Comparison of ENCODE assay signal across 19 cellular contexts in the genomic region with DNA sequence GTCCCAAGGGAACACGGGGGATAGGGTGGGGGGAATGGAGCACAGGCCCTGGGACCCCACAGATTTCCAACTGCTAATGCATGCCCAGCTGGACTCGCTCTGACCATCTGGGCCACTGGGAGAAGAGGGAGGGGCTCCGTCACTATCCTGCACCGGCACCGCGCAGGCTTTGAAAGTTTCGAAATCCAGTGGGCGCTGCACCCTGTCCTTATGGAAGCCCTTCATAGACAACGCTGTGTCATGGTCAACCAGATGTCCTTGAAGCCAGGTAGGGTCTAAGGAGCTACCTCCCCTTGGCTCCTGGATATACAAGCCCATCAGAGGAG. TPM values are rescaled to one million over a fixed set of nuclear protein-coding genes. Genes with fewer than 3 reads are reported as not detected.
DNase-seq lines count a peak whose midpoint lies in the region; ATAC-seq, FAIRE-seq and TF ChIP-seq lines count a peak whose summit lies in the region.
"Had no signal": no experiment of that assay in that cellular context is flagged by ENCODE, and none has a peak within 500 bp of the region (broad histone marks: within the 10 kb centered on the region; RNA-seq: fewer than 3 reads in every experiment).

No MANE protein-coding gene starts in this region.

- peaks cover 44% of the 10 kb centered on the region for H3K4me1 Mint-ChIP-seq in glutamatergic neuron (ENCODE audit: low read depth, unreplicated experiment)
- peaks cover 12% of the 10 kb centered on the region for H3K4me1 Mint-ChIP-seq in stimulated activated effector memory CD8-positive, alpha-beta T cell treated with anti-CD3 and anti-CD28 coated beads, Interleukin-12 subunit alpha, Interleukin-12 subunit beta, amount 100 ng/mL, for 72 hours

- intact Hi-C loops in HepG2 (cut with micrococcal nuclease; ENCODE audit: unreplicated experiment) (no loop called here), right lobe of liver (cut with DNase I) (loop anchor here in 1 of 2 donors (10.0 kb wide), 1 partner anchor 86 kb away; no protein-coding TSS in a partner anchor), prostate gland (cut with DNase I) (no loop called here)

- TF ChIP-seq CTCF in HepG2 (CRISPR knock-in tag; IDR thresholded peaks at IDR 0.05), result no peak
- no peak for TF ChIP-seq CTCF in right lobe of liver (IDR thresholded peaks at IDR 0.05)
- no peak for TF ChIP-seq CTCF in glutamatergic neuron (IDR thresholded peaks at IDR 0.05; ENCODE audit: partially characterized antibody, unreplicated experiment)
- TF ChIP-seq CTCF in prostate gland (IDR thresholded peaks at IDR 0.05), result no peak

- BruUV-seq in HepG2 (replicated peaks; lab: Mats Ljungman, UMichigan), result no TSS peak

- no peak overlapping the region for H3K9ac ChIP-seq in HepG2 (ENCODE audit: insufficient read depth, low read depth, low read length)
- H3K9ac ChIP-seq: BLaER1 had no signal

- H3K9me3 ChIP-seq in HepG2 (ENCODE audit: low read length) (no peaks in the 10 kb centered on the region), right lobe of liver (no peaks in the 10 kb centered on the region), prostate gland (no peaks in the 10 kb centered on the region)
- H3K9me3 ChIP-seq: BLaER1 had no signal

- H3K4me3 ChIP-seq in HepG2 (replicated peaks in 1 of 3; ENCODE audit: insufficient read depth in 1 of 3, low read depth in 2 of 3, low read length in 3 of 3) (no peak overlapping the region), right lobe of liver (no peak overlapping the region), prostate gland (no peak overlapping the region)
- H3K4me3 ChIP-seq: BLaER1 had no signal

- no peak overlapping the region for H2AFZ ChIP-seq in HepG2 (ENCODE audit: low read length)

- peak overlapping the region; percentile 40 for H3K27ac Mint-ChIP-seq in glutamatergic neuron (ENCODE audit: unreplicated experiment)
- H3K27ac Mint-ChIP-seq in stimulated activated effector memory CD8-positive, alpha-beta T cell treated with anti-CD3 and anti-CD28 coated beads, Interleukin-12 subunit alpha, Interleukin-12 subunit beta, amount 100 ng/mL, for 72 hours, result no peak overlapping the region
- H3K27ac Mint-ChIP-seq: CD4-positive, alpha-beta T cell; HFFc6 had no signal

- H3K27me3 ChIP-seq in HepG2 (ENCODE audit: control insufficient read depth in 1 of 2, insufficient read depth in 2 of 2, low read length in 2 of 2), result peaks cover 0 to 1% of the 10 kb centered on the region in 2 experiments; a peak in 2 of 5 replicates
- H3K27me3 ChIP-seq in right lobe of liver, result no peaks in the 10 kb centered on the region
- no peaks in the 10 kb centered on the region for H3K27me3 ChIP-seq in prostate gland (replicated peaks; ENCODE audit: insufficient read depth)
- H3K27me3 ChIP-seq: BLaER1 had no signal

- peaks cover 17% of the 10 kb centered on the region for H3K9me3 Mint-ChIP-seq in glutamatergic neuron (ENCODE audit: unreplicated experiment)
- H3K9me3 Mint-ChIP-seq in stimulated activated effector memory CD8-positive, alpha-beta T cell treated with anti-CD3 and anti-CD28 coated beads, Interleukin-12 subunit alpha, Interleukin-12 subunit beta, amount 100 ng/mL, for 72 hours, result no peaks in the 10 kb centered on the region
- H3K9me3 Mint-ChIP-seq: CD4-positive, alpha-beta T cell; HFFc6 had no signal

- no peaks in the 10 kb centered on the region for H3K36me3 ChIP-seq in HepG2 (replicated peaks in 1 of 2; ENCODE audit: control insufficient read depth in 1 of 2, insufficient read depth in 2 of 2, low read length in 2 of 2)
- no peaks in the 10 kb centered on the region for H3K36me3 ChIP-seq in right lobe of liver
- H3K36me3 ChIP-seq in prostate gland, result no peaks in the 10 kb centered on the region
- H3K36me3 ChIP-seq: BLaER1 had no signal

- WGBS in HepG2 (ENCODE audit: low lambda C conversion rate), result 33% methylated on average over 1 of the region's 9 CpGs
- 86% methylated on average over 4 of the region's 9 CpGs for WGBS in right lobe of liver (ENCODE audit: insufficient coverage, low coverage, low lambda C conversion rate, missing lambda C conversion rate)
- whole genome bisulfite sequencing in prostate gland, result 88% methylated on average over 9 of the region's 9 CpGs

- H3K36me3 Mint-ChIP-seq in glutamatergic neuron (ENCODE audit: unreplicated experiment), result no peaks in the 10 kb centered on the region
- H3K36me3 Mint-ChIP-seq in stimulated activated effector memory CD8-positive, alpha-beta T cell treated with anti-CD3 and anti-CD28 coated beads, Interleukin-12 subunit alpha, Interleukin-12 subunit beta, amount 100 ng/mL, for 72 hours, result no peaks in the 10 kb centered on the region

- H3K4me3 Mint-ChIP-seq in glutamatergic neuron (ENCODE audit: unreplicated experiment), result peak overlapping the region; percentile 18
- no peak overlapping the region for H3K4me3 Mint-ChIP-seq in stimulated activated effector memory CD8-positive, alpha-beta T cell treated with anti-CD3 and anti-CD28 coated beads, Interleukin-12 subunit alpha, Interleukin-12 subunit beta, amount 100 ng/mL, for 72 hours
- H3K4me3 Mint-ChIP-seq: CD4-positive, alpha-beta T cell; HFFc6 had no signal

- H3K27me3 Mint-ChIP-seq in glutamatergic neuron (ENCODE audit: unreplicated experiment), result peaks cover 19% of the 10 kb centered on the region

- TF ChIP-seq EP300 in HepG2 (IDR thresholded peaks at IDR 0.05; ENCODE audit: low read depth in 2 of 2, low read length in 2 of 2) (no peak), HepG2 (CRISPR knock-in tag; IDR thresholded peaks at IDR 0.05; ENCODE audit: borderline replicate concordance) (no peak)

- H3K4me1 ChIP-seq in HepG2 (ENCODE audit: insufficient read depth, low read length), result peaks cover 10% of the 10 kb centered on the region
- H3K4me1 ChIP-seq in right lobe of liver, result peaks cover 0 to 3% (median 0%) of the 10 kb centered on the region in 4 donors
- peaks cover 40% of the 10 kb centered on the region for H3K4me1 ChIP-seq in prostate gland (replicated peaks)

- TF ChIP-seq POLR2A in HepG2 (IDR thresholded peaks at IDR 0.05; ENCODE audit: insufficient read depth in 1 of 2, low read depth in 2 of 2, low read length in 2 of 2) (no peak), right lobe of liver (IDR thresholded peaks at IDR 0.05) (no peak), prostate gland (IDR thresholded peaks at IDR 0.05) (no peak)

- POLR2A ChIA-PET in HepG2 (lab: Yijun Ruan, JAX), result interaction anchor here (0.6 kb wide), 1 partner anchor 96 kb away, joined by 3 read pairs; no protein-coding TSS in a partner anchor

- in situ Hi-C loops in HepG2 (cut with HindIII; ENCODE audit: extremely low pct_ligation_motif_present, low pct_unique_long_range_greater_than_20kb), result no loop called here

- no peak for TF ChIP-seq RAD21 in HepG2 (CRISPR knock-in tag; IDR thresholded peaks at IDR 0.05)

- H4K20me1 ChIP-seq in HepG2 (ENCODE audit: insufficient read depth, low read length), result no peaks in the 10 kb centered on the region
- H4K20me1 ChIP-seq: BLaER1 had no signal

- no peak for FAIRE-seq in HepG2 (lab: Jason Lieb, UNC)
- FAIRE-seq: GM12891 had no signal

- DNase-seq in HepG2 (ENCODE audit: low spot score) (peak; percentile 6), right lobe of liver (no peak), glutamatergic neuron (peak; percentile 49), prostate gland (ENCODE audit: low spot score) (no peak), NCI-H82 (lab: John Stamatoyannopoulos, UW) (no peak)
- DNase-seq in stimulated activated effector memory CD8-positive, alpha-beta T cell treated with anti-CD3 and anti-CD28 coated beads, Interleukin-12 subunit alpha, Interleukin-12 subunit beta, amount 100 ng/mL, for 72 hours (ENCODE audit: low spot score in 2 of 2), result no peak
- DNase-seq: 8988T; AML-193; CD4-positive, alpha-beta T cell; DMS79; HCEC 1CT; HFFc6; KG1 had no signal

- ATAC-seq in HepG2 (peak; percentile 11; the same call in 1 of the 3 replicates), right lobe of liver (no peak), HG03280 (IDR thresholded peaks at IDR 0.05; ENCODE audit: unreplicated experiment) (no peak), GM19467 (IDR thresholded peaks at IDR 0.05; ENCODE audit: unreplicated experiment) (no peak)
- no peak for ATAC-seq in stimulated activated effector memory CD8-positive, alpha-beta T cell treated with anti-CD3 and anti-CD28 coated beads, Interleukin-12 subunit alpha, Interleukin-12 subunit beta, amount 100 ng/mL, for 72 hours

- no peak overlapping the region for H3K4me2 ChIP-seq in HepG2 (ENCODE audit: low read depth, low read length)
- H3K4me2 ChIP-seq: BLaER1 had no signal

- H3K79me2 ChIP-seq in HepG2 (ENCODE audit: insufficient read depth, low read length), result no peaks in the 10 kb centered on the region

- CTCF ChIA-PET in HepG2 (lab: Yijun Ruan, JAX; ENCODE audit: low intra/inter-chr PET ratio, low total read pairs), result no interaction called here

- no peak overlapping the region for H3K27ac ChIP-seq in HepG2 (ENCODE audit: extremely low read length, insufficient read depth, low read length)
- H3K27ac ChIP-seq in right lobe of liver, result no peak overlapping the region
- peak overlapping the region; percentile 81 to 88 for H3K27ac ChIP-seq in prostate gland
- H3K27ac ChIP-seq: BLaER1, HL-60 had no signal

RNA-seq across cellular contexts. Expression of a gene that starts 30.1 kb away (rescaled TPM):
- total RNA-seq in HepG2 (2016; rRNA removed; fragmentation: Illumina TruSeq; extraction: Trizol) (not detected in 2 replicates), right lobe of liver (not detected), glutamatergic neuron (ENCODE audit: unreplicated experiment) (8.2 TPM), prostate gland (1 to 10 TPM in 1 of 2 donors, under 1 TPM in 1; 0.09 to 1.2 TPM)
- not detected in 2 replicates for total RNA-seq in HepG2 (2016; cell fraction: cytosol; rRNA removed; fragmentation: Illumina TruSeq; extraction: Trizol; ENCODE audit: low read depth)
- total RNA-seq in HepG2 (2016; cell fraction: insoluble cytoplasmic fraction; rRNA removed; fragmentation: Illumina TruSeq; extraction: Trizol), result not detected in 2 replicates
- total RNA-seq in HepG2 (2016; cell fraction: membrane; rRNA removed; fragmentation: Illumina TruSeq; extraction: Trizol), result not detected in 2 replicates
- total RNA-seq in HepG2 (2016; cell fraction: nucleus; rRNA removed; fragmentation: Illumina TruSeq; extraction: Trizol), result not detected in 2 replicates
- polyA plus RNA-seq in HepG2 (2011; rRNA removed), result not detected in 2 replicates
- not detected in 2 replicates for polyA plus RNA-seq in HepG2 (2011; cell fraction: cytosol; rRNA removed)
- not detected in 2 replicates for polyA plus RNA-seq in HepG2 (2011; cell fraction: nucleus; rRNA removed)
- not detected in 2 replicates for polyA plus RNA-seq in HepG2 (2012)
- not detected in 2 replicates for polyA plus RNA-seq in HepG2 (2016; cell fraction: cytosol; fragmentation: Illumina TruSeq; extraction: Trizol; ENCODE audit: low read depth)
- polyA plus RNA-seq in HepG2 (2016; cell fraction: insoluble cytoplasmic fraction; fragmentation: Illumina TruSeq; extraction: Trizol; ENCODE audit: low read depth), result not detected in 2 replicates
- polyA plus RNA-seq in HepG2 (2016; cell fraction: membrane; fragmentation: Illumina TruSeq; extraction: Trizol; ENCODE audit: low read depth), result not detected in 2 replicates
- not detected in 2 replicates for polyA plus RNA-seq in HepG2 (2016; cell fraction: nucleus; fragmentation: Illumina TruSeq; extraction: Trizol; ENCODE audit: insufficient read depth, low read depth)
- not detected in 2 replicates for polyA minus RNA-seq in HepG2 (2011; rRNA and poly(A)+ RNA removed; ENCODE audit: low replicate concordance)
- polyA minus RNA-seq in HepG2 (2011; cell fraction: cytosol; rRNA and poly(A)+ RNA removed), result not detected in 2 replicates
- polyA minus RNA-seq in HepG2 (2011; cell fraction: nucleus; rRNA and poly(A)+ RNA removed), result not detected in 2 replicates
- total RNA-seq: CD4-positive, alpha-beta T cell; H4; HFFc6 had no signal

RNA-seq across cellular contexts. Expression of a gene that starts 42.3 kb away (rescaled TPM):
- 0.81 and 1.4 TPM in 2 replicates for total RNA-seq in HepG2 (2016; rRNA removed; fragmentation: Illumina TruSeq; extraction: Trizol)
- total RNA-seq in HepG2 (2016; cell fraction: cytosol; rRNA removed; fragmentation: Illumina TruSeq; extraction: Trizol; ENCODE audit: low read depth), result 1.2 and 2.8 TPM in 2 replicates
- 1.6 TPM in 2 replicates for total RNA-seq in HepG2 (2016; cell fraction: insoluble cytoplasmic fraction; rRNA removed; fragmentation: Illumina TruSeq; extraction: Trizol)
- 2.9 and 3.9 TPM in 2 replicates for total RNA-seq in HepG2 (2016; cell fraction: membrane; rRNA removed; fragmentation: Illumina TruSeq; extraction: Trizol)
- 1.2 and 1.9 TPM in 2 replicates for total RNA-seq in HepG2 (2016; cell fraction: nucleus; rRNA removed; fragmentation: Illumina TruSeq; extraction: Trizol)
- polyA plus RNA-seq in HepG2 (2011; rRNA removed), result 4.4 and 6.2 TPM in 2 replicates
- polyA plus RNA-seq in HepG2 (2011; cell fraction: cytosol; rRNA removed), result 3.5 and 4.0 TPM in 2 replicates
- 13.8 and 15.6 TPM in 2 replicates for polyA plus RNA-seq in HepG2 (2011; cell fraction: nucleus; rRNA removed)
- polyA plus RNA-seq in HepG2 (2012), result 8.2 and 9.2 TPM in 2 replicates
- polyA plus RNA-seq in HepG2 (2016; cell fraction: cytosol; fragmentation: Illumina TruSeq; extraction: Trizol; ENCODE audit: low read depth), result 2.3 and 2.9 TPM in 2 replicates
- polyA plus RNA-seq in HepG2 (2016; cell fraction: insoluble cytoplasmic fraction; fragmentation: Illumina TruSeq; extraction: Trizol; ENCODE audit: low read depth), result 2.0 and 2.2 TPM in 2 replicates
- polyA plus RNA-seq in HepG2 (2016; cell fraction: membrane; fragmentation: Illumina TruSeq; extraction: Trizol; ENCODE audit: low read depth), result 3.2 and 3.7 TPM in 2 replicates
- polyA plus RNA-seq in HepG2 (2016; cell fraction: nucleus; fragmentation: Illumina TruSeq; extraction: Trizol; ENCODE audit: insufficient read depth, low read depth), result 3.0 and 3.7 TPM in 2 replicates
- polyA minus RNA-seq in HepG2 (2011; rRNA and poly(A)+ RNA removed; ENCODE audit: low replicate concordance), result 2.1 and 7.7 TPM in 2 replicates
- 2.9 and 7.2 TPM in 2 replicates for polyA minus RNA-seq in HepG2 (2011; cell fraction: cytosol; rRNA and poly(A)+ RNA removed)
- polyA minus RNA-seq in HepG2 (2011; cell fraction: nucleus; rRNA and poly(A)+ RNA removed), result 1.7 and 2.9 TPM in 2 replicates
- 10 to 100 TPM; 13.1 to 70.8 (median 31.6) TPM for total RNA-seq in right lobe of liver
- 93.6 TPM for total RNA-seq in glutamatergic neuron (ENCODE audit: unreplicated experiment)
- 100 to 1,000 TPM; 114 to 199 TPM for total RNA-seq in prostate gland
- total RNA-seq: CD4-positive, alpha-beta T cell had no signal

Comparison
In these comparisons a context has a peak if more than half of its experiments do, and no peak if none do; other contexts are left out.
1. DNase-seq: peak in HepG2 (single experiment) and glutamatergic neuron (single experiment); none in right lobe of liver (0 of 3), prostate gland (single experiment), stimulated activated effector memory CD8-positive, alpha-beta T cell treated with anti-CD3 and anti-CD28 coated beads, Interleukin-12 subunit alpha, Interleukin-12 subunit beta, amount 100 ng/mL, for 72 hours (0 of 2) and NCI-H82 (single experiment).
2. H3K27ac ChIP-seq: peak in prostate gland (2 of 2); none in HepG2 (single experiment) and right lobe of liver (0 of 3).